In the genomic region with DNA sequence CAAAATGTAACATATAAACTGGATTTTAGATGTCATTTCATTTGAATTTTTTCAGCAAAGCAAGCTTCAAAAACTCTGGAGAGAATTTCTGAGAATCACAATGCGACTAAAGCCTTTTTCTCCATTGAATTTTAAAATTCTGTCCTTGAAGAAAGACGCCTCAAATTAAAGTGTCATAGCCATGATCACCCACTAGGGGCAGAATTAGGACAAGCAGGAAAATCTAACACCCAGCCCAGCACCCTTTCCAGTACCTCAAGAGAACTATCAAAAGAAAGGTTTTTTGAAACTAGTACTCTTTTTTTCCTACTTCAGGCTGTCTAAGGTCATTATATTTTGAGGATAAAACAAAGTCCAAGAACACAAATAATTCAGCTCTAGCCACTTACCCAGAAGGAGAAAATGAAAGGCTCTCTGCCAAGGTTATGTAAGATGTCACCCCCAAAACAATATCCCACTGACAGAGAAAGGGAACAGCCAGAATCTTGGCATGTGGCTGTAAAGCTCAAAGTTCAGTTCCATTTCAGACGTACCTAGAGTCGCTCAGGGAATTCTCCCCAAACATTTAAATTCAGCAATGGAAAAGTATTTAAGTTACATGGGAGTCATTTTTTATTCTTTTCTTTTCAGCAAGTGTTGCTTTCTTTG, we compare ENCODE assay signal across 10 cellular contexts.
DNase-seq lines count a peak whose midpoint lies in the region; ATAC-seq, FAIRE-seq and TF ChIP-seq lines count a peak whose summit lies in the region.
"Had no signal": no experiment of that assay in that cellular context is flagged by ENCODE, and none has a peak within 500 bp of the region (broad histone marks: within the 10 kb centered on the region; RNA-seq: fewer than 3 reads in every experiment).

No MANE protein-coding gene starts in this region.

- in situ Hi-C loops in GM13977 (cut with MboI; ENCODE audit: low pct_unique_long_range_greater_than_20kb, low sequenced_read_pairs, unreplicated experiment), result no loop called here

- no peaks in the 10 kb centered on the region for H3K36me3 Mint-ChIP-seq in CD4-positive, alpha-beta memory T cell
- H3K36me3 Mint-ChIP-seq in stimulated activated naive B cell treated with anti-CD40 and anti-IgM and Interleukin-4, amounts not matched to agents 10 μg/mL and 1 μg/mL and 100 μg/mL, for 72 hours, result peaks cover 0 to 8% of the 10 kb centered on the region in 2 donors

- POLR2A ChIA-PET in CD4-positive, alpha-beta memory T cell (lab: Charles Lee; ENCODE audit: partially characterized antibody), result no interaction called here

- H3K27me3 ChIP-seq in CD4-positive, alpha-beta memory T cell (ENCODE audit: insufficient read depth, low read length), result no peaks in the 10 kb centered on the region
- H3K27me3 ChIP-seq in WERI-Rb-1 (ENCODE audit: insufficient read depth, low read depth, severe bottlenecking) (no peaks in the 10 kb centered on the region), right atrium auricular region (no peaks in the 10 kb centered on the region), stomach (no peaks in the 10 kb centered on the region)
- H3K27me3 ChIP-seq: SJSA1 had no signal

- H3K27ac ChIP-seq in CD4-positive, alpha-beta memory T cell (ENCODE audit: low read depth, low read length), result no peak overlapping the region
- H3K27ac ChIP-seq in WERI-Rb-1 (no peak overlapping the region), right atrium auricular region (no peak overlapping the region), stomach (no peak overlapping the region)
- H3K27ac ChIP-seq: SJSA1 had no signal

- H3K4me3 Mint-ChIP-seq in CD4-positive, alpha-beta memory T cell, result no peak overlapping the region
- no peak overlapping the region for H3K4me3 Mint-ChIP-seq in stimulated activated naive B cell treated with anti-CD40 and anti-IgM and Interleukin-4, amounts not matched to agents 10 μg/mL and 1 μg/mL and 100 μg/mL, for 72 hours
- H3K4me3 Mint-ChIP-seq: memory B cell had no signal

- no peak overlapping the region for H3K4me3 ChIP-seq in CD4-positive, alpha-beta memory T cell (ENCODE audit: low read length in 2 of 2)
- H3K4me3 ChIP-seq in WERI-Rb-1 (ENCODE audit: low read depth, low read length) (no peak overlapping the region), right atrium auricular region (no peak overlapping the region), stomach (no peak overlapping the region)
- H3K4me3 ChIP-seq: SJSA1 had no signal

- ATAC-seq in stimulated activated naive B cell treated with anti-CD40 and anti-IgM and Interleukin-4, amounts not matched to agents 10 μg/mL and 1 μg/mL and 100 μg/mL, for 72 hours (replicated peaks), result no peak
- ATAC-seq in GM19328 (IDR thresholded peaks at IDR 0.05; ENCODE audit: unreplicated experiment), result no peak

- peaks cover 0 to 4% (median 0%) of the 10 kb centered on the region in 4 donors for H3K4me1 Mint-ChIP-seq in CD4-positive, alpha-beta memory T cell
- no peaks in the 10 kb centered on the region for H3K4me1 Mint-ChIP-seq in stimulated activated naive B cell treated with anti-CD40 and anti-IgM and Interleukin-4, amounts not matched to agents 10 μg/mL and 1 μg/mL and 100 μg/mL, for 72 hours
- H3K4me1 Mint-ChIP-seq: memory B cell had no signal

- H3K27me3 Mint-ChIP-seq in CD4-positive, alpha-beta memory T cell, result peaks cover 4 to 15% of the 10 kb centered on the region in 2 donors
- H3K27me3 Mint-ChIP-seq in stimulated activated naive B cell treated with anti-CD40 and anti-IgM and Interleukin-4, amounts not matched to agents 10 μg/mL and 1 μg/mL and 100 μg/mL, for 72 hours, result peaks cover 0 to 4% of the 10 kb centered on the region in 2 donors
- H3K27me3 Mint-ChIP-seq: memory B cell had no signal

- peaks cover 0 to 6% (median 2%) of the 10 kb centered on the region in 8 donors for H3K9me3 Mint-ChIP-seq in CD4-positive, alpha-beta memory T cell
- peaks cover 4 to 10% of the 10 kb centered on the region in 2 donors for H3K9me3 Mint-ChIP-seq in stimulated activated naive B cell treated with anti-CD40 and anti-IgM and Interleukin-4, amounts not matched to agents 10 μg/mL and 1 μg/mL and 100 μg/mL, for 72 hours

- TF ChIP-seq EP300 in stomach (IDR thresholded peaks at IDR 0.05), result no peak

- CTCF ChIA-PET in CD4-positive, alpha-beta memory T cell (lab: Charles Lee; ENCODE audit: partially characterized antibody), result interaction anchor here (0.7 to 2.6 kb wide), 7 partner anchors 8 to 658 kb away, joined by 3 to 9 read pairs (median 5); no protein-coding TSS in a partner anchor

- H3K27ac Mint-ChIP-seq in CD4-positive, alpha-beta memory T cell, result no peak overlapping the region
- no peak overlapping the region for H3K27ac Mint-ChIP-seq in stimulated activated naive B cell treated with anti-CD40 and anti-IgM and Interleukin-4, amounts not matched to agents 10 μg/mL and 1 μg/mL and 100 μg/mL, for 72 hours
- H3K27ac Mint-ChIP-seq: memory B cell had no signal

- WGBS in stomach, 5 donors, result 50 to 62% (median 56%) methylated on average over 4 of the region's 4 CpGs

- FAIRE-seq in HTR-8/SVneo (lab: Jason Lieb, UNC), result no peak

- no peaks in the 10 kb centered on the region for H3K36me3 ChIP-seq in CD4-positive, alpha-beta memory T cell (ENCODE audit: insufficient read depth, low read length)
- H3K36me3 ChIP-seq in WERI-Rb-1 (no peaks in the 10 kb centered on the region), right atrium auricular region (no peaks in the 10 kb centered on the region), stomach (no peaks in the 10 kb centered on the region)
- H3K36me3 ChIP-seq: SJSA1 had no signal

- no peaks in the 10 kb centered on the region for H3K4me1 ChIP-seq in CD4-positive, alpha-beta memory T cell (ENCODE audit: insufficient read depth, low read length)
- H3K4me1 ChIP-seq in right atrium auricular region (no peaks in the 10 kb centered on the region), stomach (no peaks in the 10 kb centered on the region)
- H3K4me1 ChIP-seq: SJSA1 had no signal

- intact Hi-C loops in CD4-positive, alpha-beta memory T cell (cut with micrococcal nuclease), result loop anchor here (2.0 kb wide), 1 partner anchor 658 kb away; no protein-coding TSS in a partner anchor
- intact Hi-C loops in stomach (cut with DNase I; ENCODE audit: low total_unique reads), result loop anchor here (10.0 kb wide), 1 partner anchor 336 kb away; no protein-coding TSS in a partner anchor

- H3K9me3 ChIP-seq in CD4-positive, alpha-beta memory T cell (ENCODE audit: control insufficient read depth in 1 of 2, low read length in 2 of 2), result no peaks in the 10 kb centered on the region
- peaks cover 3% of the 10 kb centered on the region for H3K9me3 ChIP-seq in WERI-Rb-1 (ENCODE audit: severe bottlenecking)
- no peaks in the 10 kb centered on the region for H3K9me3 ChIP-seq in right atrium auricular region
- H3K9me3 ChIP-seq in stomach, result peaks cover 0 to 12% (median 0%) of the 10 kb centered on the region in 4 donors
- H3K9me3 ChIP-seq: SJSA1 had no signal

- TF ChIP-seq CTCF in GM13977 (IDR thresholded peaks at IDR 0.05; ENCODE audit: extremely low read depth, insufficient read depth, missing control alignments), result peak; percentile 63
- peak; percentile 49 for TF ChIP-seq CTCF in WERI-Rb-1 (IDR thresholded peaks at IDR 0.05; ENCODE audit: low read depth, low read length)
- TF ChIP-seq CTCF in right atrium auricular region (IDR thresholded peaks at IDR 0.05), result peak; percentile 38 to 74
- TF ChIP-seq CTCF in stomach (IDR thresholded peaks at IDR 0.05), result peak in 5 of 7 experiments; percentile 28 to 69 (median 45)

- TF ChIP-seq POLR2A in stomach (IDR thresholded peaks at IDR 0.05), result no peak

- peak in 4 of 5 donors; percentile 3 to 40 (median 21) for DNase-seq in CD4-positive, alpha-beta memory T cell
- DNase-seq in GM13977 (ENCODE audit: low spot score), result peak; percentile 19
- DNase-seq in HTR-8/SVneo (ENCODE audit: insufficient read length, low spot score), result peak; percentile 21
- DNase-seq in WERI-Rb-1, result peak; percentile 44
- no peak for DNase-seq in right atrium auricular region (ENCODE audit: low spot score)
- DNase-seq in stomach, result no peak
- no peak for DNase-seq in stimulated activated naive B cell treated with anti-CD40 and anti-IgM and Interleukin-4, amounts not matched to agents 10 μg/mL and 1 μg/mL and 100 μg/mL, for 72 hours

Comparison
In these comparisons a context has a peak if more than half of its experiments do, and no peak if none do; other contexts are left out.
1. DNase-seq: peak in CD4-positive, alpha-beta memory T cell (4 of 5), GM13977 (single experiment), HTR-8/SVneo (single experiment) and WERI-Rb-1 (single experiment); none in right atrium auricular region (single experiment), stomach (single experiment) and stimulated activated naive B cell treated with anti-CD40 and anti-IgM and Interleukin-4, amounts not matched to agents 10 μg/mL and 1 μg/mL and 100 μg/mL, for 72 hours (single experiment).
2. Peak in every context shown above with its lines, with median percentiles within 50 percentile points of each other: CTCF ChIP-seq.